Comparison of ENCODE assay signal across 8 cellular contexts in genomic region chr7:37448637-37449331, GRCh38. TPM values are rescaled to one million over a fixed set of nuclear protein-coding genes. Genes with fewer than 3 reads are reported as not detected.
DNase-seq lines count a peak whose midpoint lies in the region; ATAC-seq, FAIRE-seq and TF ChIP-seq lines count a peak whose summit lies in the region.

Gene ELMO1, minus strand, starts transcription at chr7:37448864. Its CDS starts 106,174 bp downstream, at chr7:37342690.

- peaks cover 0 to 5% of the 10 kb centered on the region in 2 donors for H3K4me1 ChIP-seq in lung (ENCODE audit: control insufficient read depth in 2 of 2, insufficient read depth in 2 of 2, low read length in 2 of 2)

- H3K27me3 ChIP-seq in lung (ENCODE audit: control insufficient read depth, insufficient read depth), result no peaks in the 10 kb centered on the region

- peak within 1 kb of the TSS; percentile 96 for H3K27ac Mint-ChIP-seq in activated CD4-positive, alpha-beta memory T cell treated with anti-CD3 and anti-CD28 coated beads for 36 hours

- 0 to 1% methylated on average over 43 to 53 of the region's 53 CpGs for WGBS in lung, 2 donors

- peak; percentile 23 for TF ChIP-seq CTCF in lung (IDR thresholded peaks at IDR 0.05; ENCODE audit: control extremely low read depth, extremely low read depth)

- peaks cover 20% of the 10 kb centered on the region for H3K36me3 Mint-ChIP-seq in activated CD4-positive, alpha-beta memory T cell treated with anti-CD3 and anti-CD28 coated beads for 36 hours

- H3K27me3 Mint-ChIP-seq in activated CD4-positive, alpha-beta memory T cell treated with anti-CD3 and anti-CD28 coated beads for 36 hours, result peaks cover 1% of the 10 kb centered on the region

- H3K4me3 ChIP-seq in lung, result peak within 1 kb of the TSS; percentile 66

- intact Hi-C loops in activated CD4-positive, alpha-beta memory T cell treated with anti-CD3 and anti-CD28 coated beads for 36 hours (cut with micrococcal nuclease), result loop anchor here (1.0 to 10.0 kb wide), 6 partner anchors 95 to 1754 kb away; partner anchors contain the start of gene HERPUD2

- peaks cover 44% of the 10 kb centered on the region for H3K4me1 Mint-ChIP-seq in activated CD4-positive, alpha-beta memory T cell treated with anti-CD3 and anti-CD28 coated beads for 36 hours (ENCODE audit: low read depth)

- CTCF ChIA-PET in activated CD4-positive, alpha-beta memory T cell treated with anti-CD3 and anti-CD28 coated beads for 36 hours (lab: Charles Lee), result interaction anchor here (0.6 to 4.4 kb wide), 26 partner anchors 10 to 267 kb away, joined by 3 to 69 read pairs (median 5); no protein-coding TSS in a partner anchor

- peak within 1 kb of the TSS; percentile 87 for H3K4me3 Mint-ChIP-seq in activated CD4-positive, alpha-beta memory T cell treated with anti-CD3 and anti-CD28 coated beads for 36 hours

- ATAC-seq in HG02973 (IDR thresholded peaks at IDR 0.05; ENCODE audit: unreplicated experiment) (peak; percentile 95), lung (ENCODE audit: insufficient read depth, low FRiP score) (peak; percentile 85)

- FAIRE-seq in GM18507 (lab: Jason Lieb, UNC), result peak; percentile 96

- POLR2A ChIA-PET in activated CD4-positive, alpha-beta memory T cell treated with anti-CD3 and anti-CD28 coated beads for 36 hours (lab: Charles Lee), result interaction anchor here (0.8 to 5.5 kb wide), 15 partner anchors 9 to 138 kb away, joined by 3 to 55 read pairs (median 4); no protein-coding TSS in a partner anchor

- peak; percentile 74 for DNase-seq in GM18507 (ENCODE audit: extremely low spot score, insufficient read length, low read depth)
- DNase-seq in NCI-H460 (ENCODE audit: extremely low read depth, low read depth), result peak; percentile 47
- peak; percentile 87 for DNase-seq in activated CD4-positive, alpha-beta memory T cell treated with anti-CD3 and anti-CD28 coated beads for 36 hours
- peak; percentile 88 for DNase-seq in ecto neural progenitor cell (ENCODE audit: low spot score)
- DNase-seq in lung (ENCODE audit: low spot score), result peak; percentile 76
- peak; percentile 47 to 74 (median 63) for DNase-seq in stimulated activated CD4-positive, alpha-beta T cell treated with anti-CD3 and anti-CD28 coated beads, TNF-alpha, amount 100 ng/mL, for 24 hours (ENCODE audit: low read depth in 3 of 3)
- DNase-seq in NCI-H1436 treated with DMSO at 0.1 percent for 48 hours (lab: John Stamatoyannopoulos, UW), result no peak

- H3K9me3 Mint-ChIP-seq in activated CD4-positive, alpha-beta memory T cell treated with anti-CD3 and anti-CD28 coated beads for 36 hours, result no peaks in the 10 kb centered on the region

- H3K36me3 ChIP-seq in lung (ENCODE audit: control insufficient read depth in 2 of 2, insufficient read depth in 2 of 2, low read length in 2 of 2), result no peaks in the 10 kb centered on the region

- H3K9me3 ChIP-seq in lung (ENCODE audit: control insufficient read depth in 2 of 2, insufficient read depth in 1 of 2, low read length in 1 of 2), result peaks cover 0 to 2% of the 10 kb centered on the region in 2 donors

- H3K27ac ChIP-seq in lung (ENCODE audit: low read depth in 1 of 2, low read length in 1 of 2), result peak within 1 kb of the TSS; percentile 76 to 94

RNA-seq across cellular contexts. Expression of gene ELMO1, which starts in this region (rescaled TPM):
- 7.3 and 10.1 TPM in 2 replicates for total RNA-seq in NCI-H460 (2014; rRNA removed; shearing (Covaris generic))
- polyA plus RNA-seq in NCI-H460 (2014; cell fraction: nucleus; rRNA removed), result 5.4 and 10.2 TPM in 2 replicates
- 10 to 100 TPM; 88.7 to 93.3 TPM for total RNA-seq in activated CD4-positive, alpha-beta memory T cell treated with anti-CD3 and anti-CD28 coated beads for 36 hours
- total RNA-seq in lung, result 100 to 1,000 TPM in 1 of 2 donors, 10 to 100 TPM in 1; 51.6 to 183 TPM
- 10 to 100 TPM; 10.1 to 17.2 TPM for polyA plus RNA-seq in lung
